ENCODE assay signal across 9 cellular contexts in the genomic region with DNA sequence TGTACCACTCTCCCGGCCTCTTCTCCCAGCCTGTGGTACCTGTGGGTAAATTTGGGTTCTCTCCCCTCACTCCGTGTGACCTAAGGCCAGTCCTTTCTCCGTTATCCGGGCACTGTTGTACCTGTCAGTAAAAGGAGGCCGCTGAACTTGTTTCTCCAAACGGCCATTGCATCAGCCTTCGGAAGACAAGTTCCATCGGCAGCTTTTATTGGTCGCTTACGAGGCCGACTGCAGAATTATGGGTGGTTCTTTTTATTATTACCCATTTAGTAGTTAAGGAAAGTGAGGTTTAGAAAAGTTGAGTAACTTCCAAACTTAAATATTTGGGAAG. TPM values are rescaled to one million over a fixed set of nuclear protein-coding genes. Genes with fewer than 3 reads are reported as not detected.
A peak's percentile ranks its signal among the peaks of the same experiment; 100 is the strongest.
DNase-seq lines count a peak whose midpoint lies in the region; ATAC-seq and TF ChIP-seq lines count a peak whose summit lies in the region.
"Had no signal": no experiment of that assay in that cellular context is flagged by ENCODE, and none has a peak within 500 bp of the region (broad histone marks: within the 10 kb centered on the region; RNA-seq: fewer than 3 reads in every experiment).

No MANE protein-coding gene starts in this region.

- POLR2A ChIA-PET in CD4-positive, alpha-beta memory T cell (lab: Charles Lee; ENCODE audit: partially characterized antibody) = interaction anchor here (0.5 to 8.6 kb wide), 12 partner anchors 12 to 386 kb away, joined by 3 to 289 read pairs (median 6); a partner anchor contains a TSS

- no peaks in the 10 kb centered on the region for H3K27me3 Mint-ChIP-seq in CD4-positive, alpha-beta memory T cell

- H3K27me3 ChIP-seq in CD4-positive, alpha-beta memory T cell (ENCODE audit: insufficient read depth, low read length) = no peaks in the 10 kb centered on the region
- H3K27me3 ChIP-seq in OCI-LY1 (ENCODE audit: insufficient read depth, low read length) = no peaks in the 10 kb centered on the region
- no peaks in the 10 kb centered on the region for H3K27me3 ChIP-seq in liver (ENCODE audit: control insufficient read depth in 4 of 4, insufficient read depth in 4 of 4, low read length in 3 of 4)
- no peaks in the 10 kb centered on the region for H3K27me3 ChIP-seq in thymus (ENCODE audit: control insufficient read depth, insufficient read depth)

- TF ChIP-seq RAD21 in liver (IDR thresholded peaks at IDR 0.05) = no peak

- TF ChIP-seq CTCF in OCI-LY1 (IDR thresholded peaks at IDR 0.05; ENCODE audit: low read length) (no peak), liver (IDR thresholded peaks at IDR 0.05; ENCODE audit: low read depth, low read length, missing input control) (no peak), GM13977 (IDR thresholded peaks at IDR 0.05; ENCODE audit: extremely low read depth, insufficient read depth, missing control alignments) (no peak)

- peaks cover 23% of the 10 kb centered on the region for H3K79me2 ChIP-seq in OCI-LY1 (ENCODE audit: insufficient read depth, low read length)

- H2AFZ ChIP-seq in OCI-LY1 (ENCODE audit: low read length) = no peak overlapping the region

- H3K4me3 ChIP-seq in CD4-positive, alpha-beta memory T cell (ENCODE audit: low read length in 2 of 2) = peak overlapping the region; percentile 83 to 92
- H3K4me3 ChIP-seq in OCI-LY1 (ENCODE audit: low read depth, low read length, poor library complexity, severe bottlenecking) = peak overlapping the region; percentile 88
- peak overlapping the region; percentile 77 to 90 (median 81) for H3K4me3 ChIP-seq in liver (ENCODE audit: low read depth in 1 of 3, low read length in 3 of 3)
- peak overlapping the region; percentile 80 for H3K4me3 ChIP-seq in thymus (ENCODE audit: low read length)

- peak overlapping the region; percentile 91 to 99 (median 96) for H3K4me3 Mint-ChIP-seq in CD4-positive, alpha-beta memory T cell

- no peaks in the 10 kb centered on the region for H4K20me1 ChIP-seq in OCI-LY1 (ENCODE audit: insufficient read depth, low read length)

- H3K9me2 ChIP-seq in OCI-LY1 (ENCODE audit: low read depth, low read length) = no peaks in the 10 kb centered on the region

- H3K9me3 Mint-ChIP-seq in CD4-positive, alpha-beta memory T cell = peaks cover 0 to 4% (median 0%) of the 10 kb centered on the region in 8 donors

- intact Hi-C loops in CD4-positive, alpha-beta memory T cell (cut with micrococcal nuclease) = loop anchor here (1.0 to 10.0 kb wide), 4 partner anchors 11 to 961 kb away; a partner anchor contains a TSS

- peaks cover 41 to 72% (median 60%) of the 10 kb centered on the region in 4 donors for H3K4me1 Mint-ChIP-seq in CD4-positive, alpha-beta memory T cell

- 6% methylated on average over 11 of the region's 11 CpGs for WGBS in liver
- WGBS in thymus = 5% methylated on average over 11 of the region's 11 CpGs

- no peaks in the 10 kb centered on the region for H3K9me3 ChIP-seq in CD4-positive, alpha-beta memory T cell (ENCODE audit: control insufficient read depth in 1 of 2, low read length in 2 of 2)
- H3K9me3 ChIP-seq in OCI-LY1 (ENCODE audit: low read length) (no peaks in the 10 kb centered on the region), liver (ENCODE audit: control insufficient read depth in 4 of 4, low read length in 3 of 4) (no peaks in the 10 kb centered on the region), thymus (ENCODE audit: control insufficient read depth) (no peaks in the 10 kb centered on the region)

- peak; percentile 4 for ATAC-seq in GM21619 (IDR thresholded peaks at IDR 0.05; ENCODE audit: unreplicated experiment)

- H3F3A ChIP-seq in OCI-LY1 (ENCODE audit: insufficient read depth, low read length) = no peaks in the 10 kb centered on the region

- peak in 3 of 5 donors; percentile 14 to 50 (median 22) for DNase-seq in CD4-positive, alpha-beta memory T cell
- DNase-seq in caudate nucleus (lab: John Stamatoyannopoulos, UW) (peak in 4 of 61 donors; percentile 24 to 37 (median 34)), GM13977 (ENCODE audit: low spot score) (no peak), HuH-7 (ENCODE audit: low spot score) (no peak)

- peak overlapping the region; percentile 78 for H3K27ac ChIP-seq in CD4-positive, alpha-beta memory T cell (ENCODE audit: low read depth, low read length)
- H3K27ac ChIP-seq in OCI-LY1 (ENCODE audit: low read depth, low read length, poor library complexity, severe bottlenecking) (peak overlapping the region; percentile 70), caudate nucleus (ENCODE audit: low read depth, low read length) (peak overlapping the region; percentile 74), liver (ENCODE audit: low read depth in 1 of 2, low read length in 2 of 2) (no peak overlapping the region), thymus (ENCODE audit: low read depth) (peak overlapping the region; percentile 6)

- peak overlapping the region; percentile 87 to 99 (median 93) for H3K27ac Mint-ChIP-seq in CD4-positive, alpha-beta memory T cell

- H3K36me3 Mint-ChIP-seq in CD4-positive, alpha-beta memory T cell = peaks cover 29 to 47% of the 10 kb centered on the region in 2 donors

- in situ Hi-C loops in GM13977 (cut with MboI; ENCODE audit: low pct_unique_long_range_greater_than_20kb, low sequenced_read_pairs, unreplicated experiment) = no loop called here

- CTCF ChIA-PET in CD4-positive, alpha-beta memory T cell (lab: Charles Lee; ENCODE audit: partially characterized antibody) = interaction anchor here (1.6 to 26.0 kb wide), 5 partner anchors 12 to 205 kb away, joined by 5 to 337 read pairs (median 14); a partner anchor contains a TSS

- H3K9ac ChIP-seq in OCI-LY1 (ENCODE audit: low read length) = peak overlapping the region; percentile 93
- H3K9ac ChIP-seq in liver (ENCODE audit: low read depth in 1 of 2, low read length in 2 of 2) = peak overlapping the region in 1 of 2 donors; percentile 22

- H3K36me3 ChIP-seq in CD4-positive, alpha-beta memory T cell (ENCODE audit: insufficient read depth, low read length) = peaks cover 23% of the 10 kb centered on the region
- peaks cover 39% of the 10 kb centered on the region for H3K36me3 ChIP-seq in OCI-LY1 (ENCODE audit: insufficient read depth, low read length)
- H3K36me3 ChIP-seq in liver (ENCODE audit: control insufficient read depth in 4 of 4, insufficient read depth in 3 of 4, low read depth in 1 of 4, low read length in 3 of 4) = peaks cover 6 to 29% (median 25%) of the 10 kb centered on the region in 4 donors
- peaks cover 18% of the 10 kb centered on the region for H3K36me3 ChIP-seq in thymus (ENCODE audit: control insufficient read depth, insufficient read depth)

- peaks cover 59% of the 10 kb centered on the region for H3K4me1 ChIP-seq in CD4-positive, alpha-beta memory T cell (ENCODE audit: insufficient read depth, low read length)
- H3K4me1 ChIP-seq in OCI-LY1 (ENCODE audit: insufficient read depth, low read length, severe bottlenecking) (peaks cover 35% of the 10 kb centered on the region), liver (ENCODE audit: control insufficient read depth in 4 of 4, insufficient read depth in 4 of 4, low read length in 3 of 4) (peaks cover 2 to 19% (median 13%) of the 10 kb centered on the region in 4 donors), thymus (ENCODE audit: control insufficient read depth, insufficient read depth, low read length) (peaks cover 11% of the 10 kb centered on the region)

- H3K4me2 ChIP-seq in OCI-LY1 (ENCODE audit: low read length) = peak overlapping the region; percentile 81

TF ChIP-seq in liver, 16 proteins besides CTCF, POLR2A, EP300 and RAD21 (continues in another document):
- no peak for TF ChIP-seq HNF4G (IDR thresholded peaks at IDR 0.05)
- no peak for TF ChIP-seq JUND (IDR thresholded peaks at IDR 0.05)
- TF ChIP-seq FOXA2 (IDR thresholded peaks at IDR 0.05) = no peak
- TF ChIP-seq, protein P1, sequence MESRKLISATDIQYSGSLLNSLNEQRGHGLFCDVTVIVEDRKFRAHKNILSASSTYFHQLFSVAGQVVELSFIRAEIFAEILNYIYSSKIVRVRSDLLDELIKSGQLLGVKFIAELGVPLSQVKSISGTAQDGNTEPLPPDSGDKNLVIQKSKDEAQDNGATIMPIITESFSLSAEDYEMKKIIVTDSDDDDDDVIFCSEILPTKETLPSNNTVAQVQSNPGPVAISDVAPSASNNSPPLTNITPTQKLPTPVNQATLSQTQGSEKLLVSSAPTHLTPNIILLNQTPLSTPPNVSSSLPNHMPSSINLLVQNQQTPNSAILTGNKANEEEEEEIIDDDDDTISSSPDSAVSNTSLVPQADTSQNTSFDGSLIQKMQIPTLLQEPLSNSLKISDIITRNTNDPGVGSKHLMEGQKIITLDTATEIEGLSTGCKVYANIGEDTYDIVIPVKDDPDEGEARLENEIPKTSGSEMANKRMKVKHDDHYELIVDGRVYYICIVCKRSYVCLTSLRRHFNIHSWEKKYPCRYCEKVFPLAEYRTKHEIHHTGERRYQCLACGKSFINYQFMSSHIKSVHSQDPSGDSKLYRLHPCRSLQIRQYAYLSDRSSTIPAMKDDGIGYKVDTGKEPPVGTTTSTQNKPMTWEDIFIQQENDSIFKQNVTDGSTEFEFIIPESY (IDR thresholded peaks at IDR 0.05) = no peak
- TF ChIP-seq, protein P2, sequence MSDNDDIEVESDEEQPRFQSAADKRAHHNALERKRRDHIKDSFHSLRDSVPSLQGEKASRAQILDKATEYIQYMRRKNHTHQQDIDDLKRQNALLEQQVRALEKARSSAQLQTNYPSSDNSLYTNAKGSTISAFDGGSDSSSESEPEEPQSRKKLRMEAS (IDR thresholded peaks at IDR 0.05) = no peak
- no peak for TF ChIP-seq TAF1 (conservative IDR thresholded peaks at IDR 0.05)
- no peak for TF ChIP-seq EGR1 (IDR thresholded peaks at IDR 0.05; ENCODE audit: low read depth in 2 of 2)

RNA-seq across cellular contexts. Expression of a gene that starts 0.6 kb away (rescaled TPM):
- 10 to 100 TPM; 39.4 to 41.9 TPM for total RNA-seq in CD4-positive, alpha-beta memory T cell
- polyA plus RNA-seq in CD4-positive, alpha-beta memory T cell = 1 to 10 TPM; 6.9 to 7.1 TPM
- total RNA-seq in liver = 1 to 10 TPM; 6.5 to 9.5 TPM
- 1 to 10 TPM; 2.5 to 3.0 TPM for polyA plus RNA-seq in liver
- polyA plus RNA-seq in thymus = 9.5 TPM

RNA-seq across cellular contexts. Expression of a gene that starts 12.0 kb away (rescaled TPM):
- total RNA-seq in CD4-positive, alpha-beta memory T cell = 10 to 100 TPM; 40.4 to 43.9 TPM
- 10 to 100 TPM in 1 of 2 donors, 1 to 10 TPM in 1; 9.9 to 15.6 TPM for polyA plus RNA-seq in CD4-positive, alpha-beta memory T cell
- total RNA-seq in liver = 1 to 10 TPM; 1.1 to 4.4 TPM
- 1 to 10 TPM in 1 of 2 donors, under 1 TPM in 1; 0.47 to 1.2 TPM for polyA plus RNA-seq in liver
- polyA plus RNA-seq in thymus = 19.7 TPM

RNA-seq across cellular contexts. Expression of a gene that starts 33.2 kb away (rescaled TPM):
- not detected for total RNA-seq in CD4-positive, alpha-beta memory T cell
- not detected for polyA plus RNA-seq in CD4-positive, alpha-beta memory T cell
- not detected for total RNA-seq in liver
- polyA plus RNA-seq in liver (not detected), thymus (1.2 TPM)
- total RNA-seq: SK-MEL-5 had no signal

Comparison
In these comparisons a context has a peak if more than half of its experiments do, and no peak if none do; other contexts are left out.
1. DNase-seq: peak in CD4-positive, alpha-beta memory T cell (3 of 5); none in GM13977 (single experiment) and HuH-7 (single experiment).
2. H3K27ac ChIP-seq: peak in CD4-positive, alpha-beta memory T cell (single experiment), OCI-LY1 (single experiment), caudate nucleus (single experiment) and thymus (single experiment); none in liver (0 of 2).
3. Peak in every context shown above with its lines, with median percentiles within 50 percentile points of each other: H3K4me3 ChIP-seq.